ENCODE assay signal across 29 cellular contexts in the genomic region with DNA sequence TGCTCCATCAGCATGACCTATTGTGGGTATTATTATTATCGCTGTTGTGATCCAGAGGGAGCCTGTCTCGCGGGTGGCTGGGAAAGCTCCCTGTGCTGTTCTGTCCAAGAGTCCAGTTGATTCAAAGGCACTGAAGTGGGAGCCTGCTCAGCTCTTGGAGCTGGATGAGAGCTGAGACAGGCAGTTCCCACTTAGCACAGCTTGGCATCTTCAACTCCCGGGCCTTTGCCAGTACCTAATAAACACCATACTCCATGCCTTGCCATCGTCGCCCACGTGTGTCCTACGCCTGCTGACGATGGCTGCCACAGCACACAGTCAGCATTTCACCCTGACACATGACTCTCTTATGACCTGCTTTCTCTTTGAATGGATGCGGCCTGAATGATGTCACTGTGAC. TPM values are rescaled to one million over a fixed set of nuclear protein-coding genes. Genes with fewer than 3 reads are reported as not detected.
DNase-seq lines count a peak whose midpoint lies in the region; ATAC-seq and TF ChIP-seq lines count a peak whose summit lies in the region.
"Had no signal": no experiment of that assay in that cellular context is flagged by ENCODE, and none has a peak within 500 bp of the region (broad histone marks: within the 10 kb centered on the region; RNA-seq: fewer than 3 reads in every experiment).

No MANE protein-coding gene starts in this region.

- WGBS in heart left ventricle, 4 donors = 55 to 72% (median 62%) methylated on average over 10 of the region's 10 CpGs
- 55 to 58% methylated on average over 10 of the region's 10 CpGs for WGBS in aorta, 2 donors

- H3K27ac ChIP-seq in heart left ventricle (peak overlapping the region in 1 of 12 donors; percentile 65), aorta (ENCODE audit: low read depth in 1 of 2, low read length in 2 of 2) (no peak overlapping the region)
- H3K27ac ChIP-seq: C4-2B, colonic mucosa, epithelial cell of prostate, parathyroid adenoma, Peyer's patch, SJCRH30 had no signal

- peak; percentile 16 for DNase-seq in DMS79 treated with DMSO at 0.1 percent for 48 hours (lab: John Stamatoyannopoulos, UW)
- no peak for DNase-seq in DMS79 (lab: John Stamatoyannopoulos, UW)
- peak in 1 of 5 donors; percentile 57 for DNase-seq in heart left ventricle
- peak; percentile 42 for DNase-seq in middle frontal gyrus (ENCODE audit: extremely low spot score, low spot score)
- DNase-seq in aorta = no peak
- no peak for DNase-seq in left lobe of liver (ENCODE audit: low spot score)
- DNase-seq in NCI-H2227 treated with DMSO at 0.1 percent for 48 hours (lab: John Stamatoyannopoulos, UW) = no peak
- no peak for DNase-seq in cerebellum (ENCODE audit: low spot score)
- DNase-seq: 8988T; activated CD4-positive, alpha-beta T cell treated with anti-CD3 and anti-CD28 coated beads for 48 hours; activated naive CD4-positive, alpha-beta T cell treated with anti-CD3 and anti-CD28 coated beads, Interleukin-2, amount 50 U/mL, for 16 hours; amniotic stem cell; colonic mucosa; effector CD8-positive, alpha-beta T cell; kidney glomerular epithelial cell; mammary epithelial cell; MV-4-11; NCI-H1436 treated with DMSO at 0.1 percent for 48 hours; NCI-H2081 treated with DMSO at 0.1 percent for 48 hours; NCI-H226; NCI-H526 treated with DMSO at 0.1 percent for 48 hours; Peyer's patch; SJCRH30; trophoblast cell had no signal

- H3K9me3 ChIP-seq in heart left ventricle (no peaks in the 10 kb centered on the region), aorta (ENCODE audit: control insufficient read depth, low read length) (no peaks in the 10 kb centered on the region)
- H3K9me3 ChIP-seq: colonic mucosa, Peyer's patch, SJCRH30 had no signal

- ATAC-seq in heart left ventricle (peak; percentile 74 to 84 (median 76)), aorta (ENCODE audit: low FRiP score) (peak; percentile 21), left lobe of liver (no peak)
- ATAC-seq: stimulated activated effector memory CD8-positive, alpha-beta T cell treated with anti-CD3 and anti-CD28 coated beads, Interleukin-12 subunit alpha, Interleukin-12 subunit beta, amount 100 ng/mL, for 72 hours had no signal

- intact Hi-C loops in heart left ventricle (cut with DNase I) (no loop called here), aorta (cut with DNase I) (no loop called here)

- no peak overlapping the region for H3K4me3 ChIP-seq in heart left ventricle
- no peak overlapping the region for H3K4me3 ChIP-seq in aorta (ENCODE audit: low read length in 2 of 2)
- H3K4me3 ChIP-seq: colonic mucosa, Peyer's patch, SJCRH30 had no signal

- H3K27me3 ChIP-seq in heart left ventricle = peaks cover 0 to 9% (median 0%) of the 10 kb centered on the region in 9 donors
- no peaks in the 10 kb centered on the region for H3K27me3 ChIP-seq in aorta (ENCODE audit: control insufficient read depth in 1 of 2, insufficient read depth in 2 of 2, low read length in 1 of 2)
- H3K27me3 ChIP-seq: colonic mucosa, Peyer's patch, SJCRH30 had no signal

- TF ChIP-seq CTCF in heart left ventricle (IDR thresholded peaks at IDR 0.05) = no peak

- no peak for TF ChIP-seq POLR2A in heart left ventricle (IDR thresholded peaks at IDR 0.05)

- peaks cover 0 to 32% (median 5%) of the 10 kb centered on the region in 12 donors for H3K4me1 ChIP-seq in heart left ventricle
- no peaks in the 10 kb centered on the region for H3K4me1 ChIP-seq in aorta (ENCODE audit: control insufficient read depth in 1 of 2, insufficient read depth in 2 of 2, low read length in 2 of 2)
- H3K4me1 ChIP-seq: parathyroid adenoma, SJCRH30 had no signal

- H3K36me3 ChIP-seq in heart left ventricle = no peaks in the 10 kb centered on the region
- H3K36me3 ChIP-seq in aorta (ENCODE audit: control insufficient read depth in 1 of 2, insufficient read depth in 2 of 2, low read length in 1 of 2) = no peaks in the 10 kb centered on the region
- H3K36me3 ChIP-seq: colonic mucosa, Peyer's patch, SJCRH30 had no signal

RNA-seq across cellular contexts. Expression of gene RTN4RL1, which starts 32.6 kb away (rescaled TPM):
- total RNA-seq in heart left ventricle (1 to 10 TPM; 1.7 to 4.2 (median 2.7) TPM), aorta (1 to 10 TPM; 2.6 to 5.2 TPM), left lobe of liver (1.8 TPM), cerebellum (6.9 TPM)
- polyA plus RNA-seq in heart left ventricle (1 to 10 TPM; 2.2 to 4.9 TPM), aorta (1 to 10 TPM in 1 of 2 donors, under 1 TPM in 1; 0.25 to 1.8 TPM)
- total RNA-seq: Daoy, Peyer's patch had no signal

RNA-seq across cellular contexts. Expression of gene DPH1, which starts 37.4 kb away (rescaled TPM):
- total RNA-seq in heart left ventricle (10 to 100 TPM; 14.0 to 38.1 (median 27.6) TPM), aorta (10 to 100 TPM; 26.1 to 38.8 TPM), left lobe of liver (38.8 TPM), cerebellum (26.8 TPM)
- polyA plus RNA-seq in heart left ventricle (10 to 100 TPM; 18.8 to 23.4 TPM), aorta (10 to 100 TPM in 1 of 2 donors, 1 to 10 TPM in 1; 6.3 to 62.9 TPM)

RNA-seq across cellular contexts. Expression of gene OVCA2, which starts 49.3 kb away (rescaled TPM):
- total RNA-seq in heart left ventricle (10 to 100 TPM; 16.0 to 30.2 (median 20.0) TPM), aorta (10 to 100 TPM; 14.2 to 19.8 TPM), left lobe of liver (15.3 TPM), cerebellum (9.4 TPM)
- polyA plus RNA-seq in heart left ventricle (10 to 100 TPM; 26.6 to 52.4 TPM), aorta (10 to 100 TPM; 20.3 to 54.0 TPM)

Comparison
In these comparisons a context has a peak if more than half of its experiments do, and no peak if none do; other contexts are left out.
1. DNase-seq: peak in DMS79 treated with DMSO at 0.1 percent for 48 hours (single experiment) and middle frontal gyrus (single experiment); none in DMS79 (single experiment), aorta (0 of 2), left lobe of liver (single experiment), NCI-H2227 treated with DMSO at 0.1 percent for 48 hours (single experiment) and cerebellum (single experiment).